Comparison of ENCODE assay signal across 10 cellular contexts in the genomic region with DNA sequence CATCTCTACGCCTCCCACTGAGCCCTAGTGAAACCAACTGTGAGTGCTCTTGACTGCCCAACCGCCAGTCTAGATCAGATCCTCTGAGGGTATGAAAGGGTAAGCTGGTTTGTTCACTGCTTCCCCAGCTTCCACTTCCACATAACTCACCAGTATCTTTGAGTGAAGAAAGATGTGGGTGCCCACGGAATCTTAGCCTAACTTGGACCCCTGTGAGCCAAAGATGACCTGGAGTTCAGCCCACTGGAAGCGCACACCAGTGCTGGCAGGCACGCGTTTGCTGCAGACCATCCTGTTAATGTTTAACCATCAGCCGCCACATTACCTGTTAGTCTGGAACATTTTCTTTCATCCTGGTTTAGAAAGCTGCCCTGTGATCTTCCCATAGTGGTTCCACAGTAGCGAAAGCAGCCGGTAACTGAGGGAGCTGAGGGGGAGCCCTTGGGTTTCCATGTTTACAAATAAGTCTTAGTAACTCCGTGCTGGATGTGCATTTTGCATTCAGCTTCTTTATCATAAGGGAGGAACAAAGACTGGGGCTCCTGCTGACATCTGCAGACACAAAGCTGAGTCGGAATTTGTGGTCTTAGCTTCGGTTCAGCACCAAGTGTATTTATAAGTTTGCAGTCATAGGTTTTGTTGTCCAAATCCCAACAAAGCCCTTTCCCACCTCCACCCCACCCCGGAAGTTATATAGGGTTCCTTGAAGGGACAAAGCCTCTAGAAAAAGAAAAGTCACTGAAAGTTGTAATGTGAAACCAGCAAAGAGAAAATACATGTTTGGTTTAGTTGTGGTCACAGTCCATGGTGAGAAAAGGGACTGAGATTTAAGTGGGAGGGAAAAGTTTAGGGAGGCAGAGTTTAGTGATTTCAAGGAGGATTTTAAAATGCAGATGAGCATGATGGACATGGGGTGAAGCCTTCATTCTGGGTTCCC.
DNase-seq lines count a peak whose midpoint lies in the region; ATAC-seq, FAIRE-seq and TF ChIP-seq lines count a peak whose summit lies in the region.
"Had no signal": no experiment of that assay in that cellular context is flagged by ENCODE, and none has a peak within 500 bp of the region (broad histone marks: within the 10 kb centered on the region; RNA-seq: fewer than 3 reads in every experiment).

No MANE protein-coding gene starts in this region.

- peaks cover 8% of the 10 kb centered on the region for H3K79me2 ChIP-seq in HepG2 (ENCODE audit: insufficient read depth, low read length)

- no peak for DNase-seq in activated CD8-positive, alpha-beta memory T cell treated with anti-CD3 and anti-CD28 coated beads, Interleukin-2, amount 10 ng/mL, durations not matched to agents 7 days and 5 days
- no peak for DNase-seq in activated CD8-positive, alpha-beta memory T cell treated with anti-CD3 and anti-CD28 coated beads, Interleukin-2, amount 50 U/mL, for 48 hours
- DNase-seq in WTC11 (ENCODE audit: low spot score), result no peak
- peak; percentile 95 for DNase-seq in HepG2 (ENCODE audit: low spot score)
- no peak for DNase-seq in caudate nucleus (lab: John Stamatoyannopoulos, UW)
- no peak for DNase-seq in hepatic stellate cell (ENCODE audit: low spot score)
- DNase-seq: glutamatergic neuron, NCI-H510A had no signal

- H3K4me1 ChIP-seq in HepG2 (ENCODE audit: insufficient read depth, low read length), result peaks cover 70% of the 10 kb centered on the region
- H3K4me1 ChIP-seq in subcutaneous abdominal adipose tissue (ENCODE audit: control insufficient read depth in 5 of 5, insufficient read depth in 5 of 5, low read length in 5 of 5), result peaks cover 7 to 30% (median 22%) of the 10 kb centered on the region in 5 donors

- no peak overlapping the region for H2AFZ ChIP-seq in HepG2 (ENCODE audit: low read length)

- no peak for ATAC-seq in activated CD8-positive, alpha-beta memory T cell treated with anti-CD3 and anti-CD28 coated beads, Interleukin-2, amount 10 ng/mL, durations not matched to agents 7 days and 5 days
- ATAC-seq in WTC11 (no peak), HepG2 (peak; percentile 77), HG02623 (IDR thresholded peaks at IDR 0.05; ENCODE audit: unreplicated experiment) (no peak)

- H3K9me3 Mint-ChIP-seq in activated CD8-positive, alpha-beta memory T cell treated with anti-CD3 and anti-CD28 coated beads, Interleukin-2, amount 10 ng/mL, durations not matched to agents 7 days and 5 days (ENCODE audit: low read depth), result no peaks in the 10 kb centered on the region
- H3K9me3 Mint-ChIP-seq in WTC11, result no peaks in the 10 kb centered on the region

- H3K9me3 ChIP-seq in HepG2 (ENCODE audit: low read length), result no peaks in the 10 kb centered on the region
- H3K9me3 ChIP-seq in subcutaneous abdominal adipose tissue (ENCODE audit: control insufficient read depth in 5 of 5, low read length in 5 of 5), result no peaks in the 10 kb centered on the region

- H3K4me3 ChIP-seq in HepG2 (replicated peaks in 1 of 3; ENCODE audit: insufficient read depth in 1 of 3, low read depth in 2 of 3, low read length in 3 of 3), result peak overlapping the region; percentile 3 to 38 (median 25); a peak in 2 of 6 replicates
- H3K4me3 ChIP-seq in subcutaneous abdominal adipose tissue (ENCODE audit: low read depth in 1 of 5, low read length in 5 of 5), result no peak overlapping the region

- H3K36me3 Mint-ChIP-seq in activated CD8-positive, alpha-beta memory T cell treated with anti-CD3 and anti-CD28 coated beads, Interleukin-2, amount 10 ng/mL, durations not matched to agents 7 days and 5 days, result peaks cover 8% of the 10 kb centered on the region
- H3K36me3 Mint-ChIP-seq in WTC11, result peaks cover 8% of the 10 kb centered on the region

- in situ Hi-C loops in HepG2 (cut with HindIII; ENCODE audit: extremely low pct_ligation_motif_present, low pct_unique_long_range_greater_than_20kb), result loop anchor here (5.0 kb wide), 1 partner anchor 520 kb away; no protein-coding TSS in a partner anchor

- TF ChIP-seq RAD21 in HepG2 (CRISPR knock-in tag; IDR thresholded peaks at IDR 0.05), result no peak; the same call in 1 of the 2 replicates

- BruUV-seq in HepG2 (replicated peaks; lab: Mats Ljungman, UMichigan), result no TSS peak

- intact Hi-C loops in HepG2 (cut with micrococcal nuclease; ENCODE audit: unreplicated experiment), result loop anchor here (1.0 kb wide), 1 partner anchor 565 kb away; no protein-coding TSS in a partner anchor

- peaks cover 22 to 42% of the 10 kb centered on the region in 2 experiments for H3K36me3 ChIP-seq in HepG2 (replicated peaks in 1 of 2; ENCODE audit: control insufficient read depth in 1 of 2, insufficient read depth in 2 of 2, low read length in 2 of 2)
- H3K36me3 ChIP-seq in subcutaneous abdominal adipose tissue (ENCODE audit: control insufficient read depth in 5 of 5, insufficient read depth in 5 of 5, low read length in 5 of 5), result peaks cover 0 to 48% (median 41%) of the 10 kb centered on the region in 5 donors

- peak overlapping the region; percentile 8 for H3K27ac Mint-ChIP-seq in activated CD8-positive, alpha-beta memory T cell treated with anti-CD3 and anti-CD28 coated beads, Interleukin-2, amount 10 ng/mL, durations not matched to agents 7 days and 5 days
- peak overlapping the region; percentile 94 for H3K27ac Mint-ChIP-seq in WTC11

- POLR2A ChIA-PET in WTC11 (lab: Charles Lee) (interaction anchor here (0.6 kb wide), 2 partner anchors 12 to 1391 kb away, joined by 4 to 5 read pairs; no protein-coding TSS in a partner anchor), HepG2 (lab: Yijun Ruan, JAX) (interaction anchor here (0.9 to 1.3 kb wide), 2 partner anchors 19 to 199 kb away, joined by 3 to 4 read pairs; no protein-coding TSS in a partner anchor)

- H3K27me3 Mint-ChIP-seq in activated CD8-positive, alpha-beta memory T cell treated with anti-CD3 and anti-CD28 coated beads, Interleukin-2, amount 10 ng/mL, durations not matched to agents 7 days and 5 days, result no peaks in the 10 kb centered on the region
- H3K27me3 Mint-ChIP-seq in WTC11 (ENCODE audit: low read depth), result no peaks in the 10 kb centered on the region

- peaks cover 4% of the 10 kb centered on the region; the same call in 1 of the 2 replicates for H4K20me1 ChIP-seq in HepG2 (ENCODE audit: insufficient read depth, low read length)

- CTCF ChIA-PET in activated CD8-positive, alpha-beta memory T cell treated with anti-CD3 and anti-CD28 coated beads, Interleukin-2, amount 10 ng/mL, durations not matched to agents 7 days and 5 days (lab: Charles Lee), result interaction anchor here (0.8 to 2.2 kb wide), 8 partner anchors 9 to 565 kb away, joined by 3 to 10 read pairs (median 4); no protein-coding TSS in a partner anchor
- CTCF ChIA-PET in WTC11 (lab: Charles Lee) (interaction anchor here (0.7 to 2.1 kb wide), 10 partner anchors 12 to 567 kb away, joined by 3 to 6 read pairs (median 3); no protein-coding TSS in a partner anchor), HepG2 (lab: Yijun Ruan, JAX; ENCODE audit: low intra/inter-chr PET ratio, low total read pairs) (interaction anchor here (1.2 to 2.8 kb wide), 2 partner anchors 482 to 566 kb away, joined by 3 to 8 read pairs; no protein-coding TSS in a partner anchor)

- FAIRE-seq in HepG2 (lab: Jason Lieb, UNC), result peak; percentile 92

- TF ChIP-seq EP300 in HepG2 (IDR thresholded peaks at IDR 0.05; ENCODE audit: low read depth in 2 of 2, low read length in 2 of 2), result peak in 1 of 2 experiments; percentile 76; a peak in 3 of 4 replicates
- peak; percentile 53; the same call in 1 of the 2 replicates for TF ChIP-seq EP300 in HepG2 (CRISPR knock-in tag; IDR thresholded peaks at IDR 0.05; ENCODE audit: borderline replicate concordance)

- H3K9ac ChIP-seq in HepG2 (ENCODE audit: insufficient read depth, low read depth, low read length), result peak overlapping the region; percentile 59
- H3K9ac ChIP-seq in subcutaneous abdominal adipose tissue (ENCODE audit: low read length in 5 of 5), result peak overlapping the region in 2 of 5 donors; percentile 7 to 23

- no peak for TF ChIP-seq CTCF in WTC11 (IDR thresholded peaks at IDR 0.05)
- TF ChIP-seq CTCF in HepG2 (CRISPR knock-in tag; IDR thresholded peaks at IDR 0.05), result peak; percentile 29

- TF ChIP-seq POLR2A in HepG2 (IDR thresholded peaks at IDR 0.05; ENCODE audit: insufficient read depth in 1 of 2, low read depth in 2 of 2, low read length in 2 of 2), result peak in 1 of 2 experiments; percentile 48; a peak in 2 of 4 replicates

- H3K4me3 Mint-ChIP-seq in activated CD8-positive, alpha-beta memory T cell treated with anti-CD3 and anti-CD28 coated beads, Interleukin-2, amount 10 ng/mL, durations not matched to agents 7 days and 5 days, result no peak overlapping the region
- H3K4me3 Mint-ChIP-seq in WTC11, result no peak overlapping the region

- WGBS in HepG2 (ENCODE audit: low lambda C conversion rate), result 17% methylated on average over 12 of the region's 13 CpGs

- H3K27me3 ChIP-seq in HepG2 (ENCODE audit: control insufficient read depth in 1 of 2, insufficient read depth in 2 of 2, low read length in 2 of 2), result no peaks in the 10 kb centered on the region
- H3K27me3 ChIP-seq in subcutaneous abdominal adipose tissue (ENCODE audit: control insufficient read depth in 5 of 5, insufficient read depth in 4 of 5, low read length in 5 of 5), result no peaks in the 10 kb centered on the region

- H3K4me1 Mint-ChIP-seq in activated CD8-positive, alpha-beta memory T cell treated with anti-CD3 and anti-CD28 coated beads, Interleukin-2, amount 10 ng/mL, durations not matched to agents 7 days and 5 days, result peaks cover 6% of the 10 kb centered on the region
- peaks cover 40% of the 10 kb centered on the region for H3K4me1 Mint-ChIP-seq in WTC11

- peak overlapping the region; percentile 82 for H3K27ac ChIP-seq in HepG2 (ENCODE audit: extremely low read length, insufficient read depth, low read length)
- peak overlapping the region; percentile 76 for H3K27ac ChIP-seq in subcutaneous abdominal adipose tissue (ENCODE audit: low read depth, low read length)
- H3K27ac ChIP-seq in caudate nucleus (ENCODE audit: low read depth, low read length), result no peak overlapping the region

- H3K4me2 ChIP-seq in HepG2 (ENCODE audit: low read depth, low read length), result peak overlapping the region; percentile 83

TF ChIP-seq in WTC11, 78 proteins besides CTCF, POLR2A, EP300 and RAD21:
- TF ChIP-seq, protein P1, sequence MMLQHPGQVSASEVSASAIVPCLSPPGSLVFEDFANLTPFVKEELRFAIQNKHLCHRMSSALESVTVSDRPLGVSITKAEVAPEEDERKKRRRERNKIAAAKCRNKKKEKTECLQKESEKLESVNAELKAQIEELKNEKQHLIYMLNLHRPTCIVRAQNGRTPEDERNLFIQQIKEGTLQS (CRISPR knock-in tag; conservative IDR thresholded peaks at IDR 0.05), result no peak
- TF ChIP-seq GABPB1 (CRISPR knock-in tag; IDR thresholded peaks at IDR 0.05), result peak; percentile 42; the same call in 1 of the 2 replicates

Comparison
In these comparisons a context has a peak if more than half of its experiments do, and no peak if none do; other contexts are left out.
1. H3K4me3 ChIP-seq: peak in HepG2 (3 of 3); none in subcutaneous abdominal adipose tissue (0 of 5).